ENCODE assay signal across 8 cellular contexts in the genomic region with DNA sequence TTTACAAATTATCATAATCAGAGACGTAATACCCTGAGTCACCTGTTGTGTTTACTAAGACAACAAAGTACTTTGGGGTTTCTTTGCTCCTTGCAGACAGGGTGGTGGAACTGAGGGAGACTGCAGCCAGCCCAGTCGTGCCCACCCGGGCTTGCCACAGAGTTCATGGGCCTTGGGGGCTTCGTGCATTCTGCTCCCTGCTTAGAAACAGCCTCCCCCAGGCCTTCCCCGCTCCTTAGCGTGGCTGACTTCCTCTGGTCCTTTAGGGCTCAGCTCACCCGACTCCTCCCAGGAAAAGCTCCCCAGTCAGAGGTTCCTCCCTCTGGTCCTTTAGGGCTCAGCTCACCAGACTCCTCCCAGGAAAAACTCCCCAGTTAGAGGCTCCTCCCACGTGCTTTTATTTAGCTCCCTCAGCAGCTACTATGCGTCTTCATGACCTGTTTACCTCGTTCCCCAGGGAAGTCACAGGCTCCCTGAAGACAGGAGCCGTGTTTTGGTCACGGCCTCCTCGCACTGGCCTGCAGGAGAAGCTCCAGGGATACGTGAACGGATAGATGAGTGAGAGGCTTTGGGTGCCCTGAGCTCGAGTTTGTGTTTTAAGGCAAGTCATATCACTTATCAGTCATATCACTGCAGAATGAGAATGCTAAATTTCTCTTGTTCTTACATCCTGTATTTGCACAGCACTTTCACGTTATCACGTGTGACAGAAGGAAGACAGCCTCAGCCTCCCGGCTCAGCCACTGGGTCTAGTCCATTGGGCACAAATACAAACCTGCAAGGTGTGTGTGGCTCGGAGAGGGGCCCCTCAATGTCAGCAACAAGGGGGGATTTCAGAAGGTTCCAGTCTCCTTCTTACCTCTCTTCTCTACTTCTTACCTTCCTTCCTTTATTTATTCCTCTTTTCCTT.
A peak's percentile ranks its signal among the peaks of the same experiment; 100 is the strongest.
DNase-seq lines count a peak whose midpoint lies in the region; ATAC-seq and TF ChIP-seq lines count a peak whose summit lies in the region.
"Had no signal": no experiment of that assay in that cellular context is flagged by ENCODE, and none has a peak within 500 bp of the region (broad histone marks: within the 10 kb centered on the region; RNA-seq: fewer than 3 reads in every experiment).

No MANE protein-coding gene starts in this region.

- peak; percentile 10 for DNase-seq in iris pigment epithelial cell (ENCODE audit: low read depth)
- DNase-seq in NCI-H345 treated with DMSO at 0.1 percent for 48 hours (lab: John Stamatoyannopoulos, UW; ENCODE audit: unreplicated experiment), result no peak
- DNase-seq in KG1 (lab: John Stamatoyannopoulos, UW), result no peak
- DNase-seq in 8988T, result no peak

- TF ChIP-seq CTCF in VCaP (conservative IDR thresholded peaks at IDR 0.05), result no peak

- ATAC-seq in GM19043 (IDR thresholded peaks at IDR 0.05; ENCODE audit: low read depth, unreplicated experiment) (peak; percentile 50), HG03175 (IDR thresholded peaks at IDR 0.05; ENCODE audit: unreplicated experiment) (peak; percentile 68)

- peak overlapping the region; percentile 72 for H3K27ac ChIP-seq in VCaP
- H3K27ac ChIP-seq: thoracic aorta had no signal
